In the genomic region with DNA sequence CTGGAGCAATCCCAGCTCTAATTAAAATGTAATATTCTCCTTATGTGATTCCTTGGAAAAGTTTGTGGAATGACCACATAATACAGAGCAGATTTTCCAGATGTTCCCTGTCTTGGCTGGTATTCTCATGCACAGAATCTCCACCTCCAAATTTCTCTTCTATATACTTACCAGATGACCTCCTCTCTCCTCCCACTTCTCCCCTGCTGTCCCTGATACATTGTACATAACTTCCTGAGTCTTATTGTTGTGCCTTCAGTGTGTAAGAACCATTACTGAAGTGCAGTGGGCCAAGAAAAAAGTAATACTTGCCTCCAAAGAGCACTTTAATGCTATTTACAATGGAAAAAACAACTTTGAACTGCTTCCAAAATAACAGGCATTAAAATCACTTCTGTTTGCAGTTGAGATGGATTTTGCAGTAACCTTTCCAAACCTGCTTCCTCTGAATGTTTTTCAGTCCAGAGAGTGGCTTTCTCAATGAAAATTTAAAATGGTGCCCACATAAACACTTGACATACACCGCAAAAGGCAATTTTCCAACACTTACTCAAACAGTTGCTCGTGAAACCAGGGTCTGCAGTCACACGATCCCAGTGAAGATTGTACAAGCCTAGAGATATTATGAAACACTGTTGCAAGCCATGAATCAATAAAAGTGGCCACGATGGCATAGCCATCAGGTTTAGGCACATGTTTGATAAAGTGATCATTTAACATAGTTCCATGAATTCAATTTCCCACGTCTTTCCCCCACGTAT, we compare ENCODE assay signal across 18 cellular contexts.
DNase-seq lines count a peak whose midpoint lies in the region; ATAC-seq and TF ChIP-seq lines count a peak whose summit lies in the region.
"Had no signal": no experiment of that assay in that cellular context is flagged by ENCODE, and none has a peak within 500 bp of the region (broad histone marks: within the 10 kb centered on the region; RNA-seq: fewer than 3 reads in every experiment).

No MANE protein-coding gene starts in this region.

- H3K27ac ChIP-seq in right atrium auricular region (no peak overlapping the region), heart left ventricle (peak overlapping the region in 3 of 12 donors; percentile 8 to 15 (median 8))
- H3K27ac ChIP-seq: lower lobe of right lung, thoracic aorta had no signal

- in situ Hi-C loops in G401 (cut with HindIII; ENCODE audit: low sequenced_read_pairs) = no loop called here

- H3K4me3 ChIP-seq in right atrium auricular region = no peak overlapping the region
- H3K4me3 ChIP-seq in heart left ventricle = no peak overlapping the region
- H3K4me3 ChIP-seq: GM23338, lower lobe of right lung, thoracic aorta had no signal

- peak; percentile 67 for ATAC-seq in Right ventricle myocardium superior (ENCODE audit: poor library complexity)
- ATAC-seq in heart left ventricle = peak; percentile 59 to 93 (median 83)
- ATAC-seq in HG02938 (IDR thresholded peaks at IDR 0.05; ENCODE audit: unreplicated experiment) = no peak
- ATAC-seq in HG02798 (IDR thresholded peaks at IDR 0.05; ENCODE audit: poor library complexity, unreplicated experiment) = no peak
- ATAC-seq: GM23338, lower lobe of right lung, natural killer cell had no signal

- H3K4me1 ChIP-seq in right atrium auricular region = peaks cover 0 to 4% of the 10 kb centered on the region in 2 donors
- H3K4me1 ChIP-seq in heart left ventricle = peaks cover 0 to 38% (median 4%) of the 10 kb centered on the region in 12 donors

- H3K9me3 ChIP-seq in right atrium auricular region = no peaks in the 10 kb centered on the region
- H3K9me3 ChIP-seq in heart left ventricle = no peaks in the 10 kb centered on the region
- H3K9me3 ChIP-seq: lower lobe of right lung, thoracic aorta had no signal

- DNase-seq in Right ventricle myocardium superior (no peak), right atrium auricular region (ENCODE audit: low spot score) (no peak), NCI-H2227 (lab: John Stamatoyannopoulos, UW; ENCODE audit: unreplicated experiment) (peak; percentile 8), heart left ventricle (peak in 2 of 5 donors; percentile 22 to 33), stromal cell of bone marrow (ENCODE audit: low read depth) (peak; percentile 56), G401 (ENCODE audit: low spot score) (no peak)
- DNase-seq: ACHN; activated gamma-delta T cell; erythroblast; lower lobe of right lung; natural killer cell; NCI-H524 treated with DMSO at 0.1 percent for 48 hours; right cardiac atrium; stimulated activated CD4-positive, alpha-beta T cell treated with anti-CD3 and anti-CD28 coated beads, Interleukin-2, amount 100 ng/mL, for 24 hours had no signal

- H3K27me3 ChIP-seq in right atrium auricular region (no peaks in the 10 kb centered on the region), heart left ventricle (peaks cover 0 to 11% (median 0%) of the 10 kb centered on the region in 9 donors)

- TF ChIP-seq CTCF in right atrium auricular region (IDR thresholded peaks at IDR 0.05) (no peak), heart left ventricle (IDR thresholded peaks at IDR 0.05) (no peak)

- no peak for TF ChIP-seq POLR2A in heart left ventricle (IDR thresholded peaks at IDR 0.05)

- intact Hi-C loops in Right ventricle myocardium superior (cut with DNase I) (no loop called here), heart left ventricle (cut with DNase I) (no loop called here)

- H3K36me3 ChIP-seq in right atrium auricular region (no peaks in the 10 kb centered on the region), heart left ventricle (no peaks in the 10 kb centered on the region)
- H3K36me3 ChIP-seq: lower lobe of right lung, thoracic aorta had no signal

- WGBS in heart left ventricle, 4 donors = 55 to 69% (median 59%) methylated on average over 6 of the region's 6 CpGs

Comparison
In these comparisons a context has a peak if more than half of its experiments do, and no peak if none do; other contexts are left out.
1. ATAC-seq: peak in Right ventricle myocardium superior (single experiment) and heart left ventricle (4 of 4); none in HG02938 (single experiment) and HG02798 (single experiment).
2. DNase-seq: peak in NCI-H2227 (single experiment) and stromal cell of bone marrow (single experiment); none in Right ventricle myocardium superior (single experiment), right atrium auricular region (single experiment) and G401 (single experiment).